22 cellular contexts compared by ENCODE assay signal in genomic region chr13:40446365-40446764, GRCh38.
DNase-seq lines count a peak whose midpoint lies in the region; ATAC-seq and TF ChIP-seq lines count a peak whose summit lies in the region.
"Had no signal": no experiment of that assay in that cellular context is flagged by ENCODE, and none has a peak within 500 bp of the region (broad histone marks: within the 10 kb centered on the region; RNA-seq: fewer than 3 reads in every experiment).

No MANE protein-coding gene starts in this region.

- DNase-seq in left ventricle myocardium superior = no peak
- no peak for DNase-seq in cardiac septum (ENCODE audit: low spot score)
- peak; percentile 31 for DNase-seq in iris pigment epithelial cell (ENCODE audit: low read depth)
- no peak for DNase-seq in posterior cingulate gyrus
- no peak for DNase-seq in RPMI8226
- DNase-seq: ACHN; activated CD4-positive, alpha-beta T cell treated with anti-CD3 and anti-CD28 coated beads for 1 hour; cerebellar nuclear complex; HCEC 1CT; left colon; naive thymus-derived CD4-positive, alpha-beta T cell; NCI-H1436 treated with DMSO at 0.1 percent for 48 hours; NCI-H524 treated with DMSO at 0.1 percent for 48 hours; stimulated activated CD4-positive, alpha-beta T cell treated with anti-CD3 and anti-CD28 coated beads, Interleukin-4, amount 100 ng/mL, for 1 hour had no signal

- ATAC-seq in left ventricle myocardium superior (peak; percentile 29), GM21360 (IDR thresholded peaks at IDR 0.05; ENCODE audit: unreplicated experiment) (no peak), GM18858 (IDR thresholded peaks at IDR 0.05; ENCODE audit: unreplicated experiment) (no peak)
- ATAC-seq: K562, left colon, Panc1 had no signal

- H3K27ac ChIP-seq in VCaP = peak overlapping the region; percentile 45
- H3K27ac ChIP-seq: hepatocyte, right atrium auricular region, upper lobe of left lung had no signal

- intact Hi-C loops in left ventricle myocardium superior (cut with micrococcal nuclease) (no loop called here), cardiac septum (cut with DNase I) (no loop called here), posterior cingulate gyrus (cut with DNase I) (no loop called here)

- TF ChIP-seq CTCF in VCaP (conservative IDR thresholded peaks at IDR 0.05) = no peak
